Comparison of ENCODE assay signal across 16 cellular contexts in the genomic region with DNA sequence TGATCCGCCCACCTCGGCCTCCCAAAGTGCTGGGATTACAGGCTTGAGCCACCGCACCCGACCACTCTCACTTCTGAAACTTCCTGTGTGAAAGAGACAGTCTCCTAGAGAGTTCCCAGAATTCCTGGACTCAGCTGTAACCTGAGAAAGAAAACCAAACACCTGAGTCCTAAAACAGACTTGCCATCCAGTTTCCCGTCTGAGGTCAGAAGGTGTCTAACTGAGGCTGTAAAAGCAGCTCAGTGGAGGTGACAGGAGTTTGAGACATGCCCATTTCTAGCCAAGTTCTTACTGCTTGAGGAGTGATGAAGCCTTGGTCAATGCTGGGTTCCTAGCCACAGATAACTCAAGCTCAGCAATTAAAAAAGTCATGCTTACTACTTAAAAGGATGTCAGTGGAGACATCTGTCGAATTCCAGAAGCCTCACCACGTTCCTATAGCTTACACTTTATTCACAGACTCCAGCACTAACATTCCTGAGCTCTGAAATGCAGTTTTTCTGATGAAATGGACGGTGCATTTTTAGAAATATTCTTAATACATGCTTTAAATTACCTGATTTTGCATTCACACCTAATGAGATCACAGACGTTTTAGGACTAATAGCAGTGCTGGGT. TPM values are rescaled to one million over a fixed set of nuclear protein-coding genes. Genes with fewer than 3 reads are reported as not detected.
DNase-seq lines count a peak whose midpoint lies in the region; ATAC-seq, FAIRE-seq and TF ChIP-seq lines count a peak whose summit lies in the region.
"Had no signal": no experiment of that assay in that cellular context is flagged by ENCODE, and none has a peak within 500 bp of the region (broad histone marks: within the 10 kb centered on the region; RNA-seq: fewer than 3 reads in every experiment).

No MANE protein-coding gene starts in this region.

- POLR2A ChIA-PET in HEK293 (lab: Yijun Ruan, JAX) (interaction anchor here (0.8 to 1.8 kb wide), 3 partner anchors 12 to 118 kb away, joined by 3 to 4 read pairs (median 3); no protein-coding TSS in a partner anchor), RWPE1 (lab: Yijun Ruan, JAX; ENCODE audit: low non-redundant PET) (no interaction called here)

- H3K4me1 ChIP-seq in HEK293 (ENCODE audit: control insufficient read depth, insufficient read depth, low read length), result 0 out of 2 replicates have a peak, but pooled peaks cover 6% of the 10 kb centered on the region
- peaks cover under 1 to 2% of the 10 kb centered on the region in 2 donors for H3K4me1 ChIP-seq in kidney (ENCODE audit: control insufficient read depth in 1 of 2, insufficient read depth in 1 of 2, low read depth in 1 of 2, low read length in 2 of 2)

- intact Hi-C loops in kidney (cut with DNase I), result no loop called here

- ATAC-seq in stimulated activated effector memory CD8-positive, alpha-beta T cell treated with anti-CD3 and anti-CD28 coated beads, Interleukin-12 subunit alpha, Interleukin-12 subunit beta, amount 100 ng/mL, for 72 hours, result no peak
- no peak for ATAC-seq in GM19023 (IDR thresholded peaks at IDR 0.05; ENCODE audit: unreplicated experiment)

- peaks cover 11 to 57% of the 10 kb centered on the region in 2 experiments for H3K36me3 ChIP-seq in HEK293 (ENCODE audit: control insufficient read depth in 2 of 2, insufficient read depth in 1 of 2, low read length in 2 of 2)
- peaks cover 0 to 12% of the 10 kb centered on the region in 2 donors for H3K36me3 ChIP-seq in kidney (ENCODE audit: control insufficient read depth in 1 of 2, insufficient read depth in 2 of 2, low read length in 2 of 2)

- H3K27ac ChIP-seq in HEK293 (ENCODE audit: extremely low read depth, low read depth, low read length), result no peak overlapping the region
- H3K27ac ChIP-seq in RWPE1, result peak overlapping the region; percentile 32
- no peak overlapping the region for H3K27ac ChIP-seq in kidney (ENCODE audit: low read depth in 2 of 2, low read length in 2 of 2)
- H3K27ac ChIP-seq: PC-9 had no signal

- no peak for DNase-seq in RWPE1 (ENCODE audit: low spot score)
- DNase-seq in kidney, result peak; percentile 17
- DNase-seq in stimulated activated effector memory CD8-positive, alpha-beta T cell treated with anti-CD3 and anti-CD28 coated beads, Interleukin-12 subunit alpha, Interleukin-12 subunit beta, amount 100 ng/mL, for 72 hours (ENCODE audit: low spot score in 2 of 2), result no peak
- no peak for DNase-seq in activated CD4-positive, alpha-beta T cell treated with anti-CD3 and anti-CD28 coated beads for 1 hour
- no peak for DNase-seq in NCI-H2107 treated with DMSO at 0.1 percent for 48 hours (lab: John Stamatoyannopoulos, UW; ENCODE audit: unreplicated experiment)
- DNase-seq: CD4-positive, alpha-beta memory T cell; GOT3; NCI-H1092 treated with DMSO at 0.1 percent for 48 hours; NCI-H1694; NCI-H2107; NCI-H345; NCI-H774; PC-9 had no signal

- H3K4me3 ChIP-seq in HEK293 (ENCODE audit: low read depth, low read length) (no peak overlapping the region), kidney (ENCODE audit: low read length in 2 of 2) (no peak overlapping the region)
- H3K4me3 ChIP-seq: PC-9 had no signal

- peak overlapping the region; percentile 85 for H3K27ac Mint-ChIP-seq in stimulated activated effector memory CD8-positive, alpha-beta T cell treated with anti-CD3 and anti-CD28 coated beads, Interleukin-12 subunit alpha, Interleukin-12 subunit beta, amount 100 ng/mL, for 72 hours

- H3K4me1 Mint-ChIP-seq in stimulated activated effector memory CD8-positive, alpha-beta T cell treated with anti-CD3 and anti-CD28 coated beads, Interleukin-12 subunit alpha, Interleukin-12 subunit beta, amount 100 ng/mL, for 72 hours, result peaks cover 21% of the 10 kb centered on the region

- no peak overlapping the region for H3K4me3 Mint-ChIP-seq in stimulated activated effector memory CD8-positive, alpha-beta T cell treated with anti-CD3 and anti-CD28 coated beads, Interleukin-12 subunit alpha, Interleukin-12 subunit beta, amount 100 ng/mL, for 72 hours
- H3K4me3 Mint-ChIP-seq: CD4-positive, alpha-beta memory T cell had no signal

- no peaks in the 10 kb centered on the region for H3K9me3 Mint-ChIP-seq in stimulated activated effector memory CD8-positive, alpha-beta T cell treated with anti-CD3 and anti-CD28 coated beads, Interleukin-12 subunit alpha, Interleukin-12 subunit beta, amount 100 ng/mL, for 72 hours
- H3K9me3 Mint-ChIP-seq: CD4-positive, alpha-beta memory T cell had no signal

- H3K9ac ChIP-seq in kidney (ENCODE audit: low read length in 2 of 2), result no peak overlapping the region

- no peak for TF ChIP-seq CTCF in HEK293 (tag by site-specific recombination; IDR thresholded peaks at IDR 0.05)
- no peak for TF ChIP-seq CTCF in RWPE1 (conservative IDR thresholded peaks at IDR 0.05; ENCODE audit: low read depth)
- TF ChIP-seq CTCF in kidney (IDR thresholded peaks at IDR 0.05; ENCODE audit: borderline replicate concordance, extremely low read depth, insufficient read depth), result no peak

- CTCF ChIA-PET in HEK293 (lab: Yijun Ruan, JAX), result interaction anchor here (0.6 to 1.6 kb wide), 4 partner anchors 62 to 344 kb away, joined by 3 to 9 read pairs (median 4); no protein-coding TSS in a partner anchor
- CTCF ChIA-PET in RWPE1 (lab: Yijun Ruan, JAX), result interaction anchor here (0.7 kb wide), 1 partner anchor 40 kb away, joined by 3 read pairs; no protein-coding TSS in a partner anchor

- H3K36me3 Mint-ChIP-seq in stimulated activated effector memory CD8-positive, alpha-beta T cell treated with anti-CD3 and anti-CD28 coated beads, Interleukin-12 subunit alpha, Interleukin-12 subunit beta, amount 100 ng/mL, for 72 hours, result peaks cover 45% of the 10 kb centered on the region

- H3K9me3 ChIP-seq in HEK293 (ENCODE audit: control insufficient read depth, insufficient read depth, low read depth, low read length) (no peaks in the 10 kb centered on the region), kidney (ENCODE audit: control insufficient read depth in 1 of 2, low read length in 2 of 2) (no peaks in the 10 kb centered on the region)

- FAIRE-seq in kidney (lab: Jason Lieb, UNC), result no peak

TF ChIP-seq in HEK293, 187 proteins besides CTCF, POLR2A, EP300 and RAD21:
- TF ChIP-seq, protein P1, sequence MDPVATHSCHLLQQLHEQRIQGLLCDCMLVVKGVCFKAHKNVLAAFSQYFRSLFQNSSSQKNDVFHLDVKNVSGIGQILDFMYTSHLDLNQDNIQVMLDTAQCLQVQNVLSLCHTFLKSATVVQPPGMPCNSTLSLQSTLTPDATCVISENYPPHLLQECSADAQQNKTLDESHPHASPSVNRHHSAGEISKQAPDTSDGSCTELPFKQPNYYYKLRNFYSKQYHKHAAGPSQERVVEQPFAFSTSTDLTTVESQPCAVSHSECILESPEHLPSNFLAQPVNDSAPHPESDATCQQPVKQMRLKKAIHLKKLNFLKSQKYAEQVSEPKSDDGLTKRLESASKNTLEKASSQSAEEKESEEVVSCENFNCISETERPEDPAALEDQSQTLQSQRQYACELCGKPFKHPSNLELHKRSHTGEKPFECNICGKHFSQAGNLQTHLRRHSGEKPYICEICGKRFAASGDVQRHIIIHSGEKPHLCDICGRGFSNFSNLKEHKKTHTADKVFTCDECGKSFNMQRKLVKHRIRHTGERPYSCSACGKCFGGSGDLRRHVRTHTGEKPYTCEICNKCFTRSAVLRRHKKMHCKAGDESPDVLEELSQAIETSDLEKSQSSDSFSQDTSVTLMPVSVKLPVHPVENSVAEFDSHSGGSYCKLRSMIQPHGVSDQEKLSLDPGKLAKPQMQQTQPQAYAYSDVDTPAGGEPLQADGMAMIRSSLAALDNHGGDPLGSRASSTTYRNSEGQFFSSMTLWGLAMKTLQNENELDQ (tag by site-specific recombination; IDR thresholded peaks at IDR 0.05; ENCODE audit: low read depth), result no peak
- TF ChIP-seq ZNF175 (tag by site-specific recombination; IDR thresholded peaks at IDR 0.05) (no peak), ZNF785 (tag by site-specific recombination; IDR thresholded peaks at IDR 0.05) (no peak), ZFHX2 (tag by site-specific recombination; conservative IDR thresholded peaks at IDR 0.05) (0 out of 2 replicates have a peak, but pooled peaks have one; percentile 7), ZNF335 (tag by site-specific recombination; conservative IDR thresholded peaks at IDR 0.05) (0 out of 2 replicates have a peak, but pooled peaks have one; percentile 29), ZSCAN23 (tag by site-specific recombination; IDR thresholded peaks at IDR 0.05) (no peak), KLF7 (tag by site-specific recombination; IDR thresholded peaks at IDR 0.05; ENCODE audit: borderline replicate concordance) (no peak), ZNF391 (tag by site-specific recombination; IDR thresholded peaks at IDR 0.05; ENCODE audit: borderline replicate concordance, low read depth) (no peak), RBAK (tag by site-specific recombination; IDR thresholded peaks at IDR 0.05) (no peak), ZNF837 (tag by site-specific recombination; IDR thresholded peaks at IDR 0.05) (no peak)

RNA-seq across cellular contexts. Expression of a gene that starts 6.1 kb away (rescaled TPM):
- total RNA-seq in kidney, result 39.6 TPM
- 189 TPM for polyA plus RNA-seq in kidney (ENCODE audit: insufficient read depth, low read depth, low replicate concordance)

RNA-seq across cellular contexts. Expression of a gene that starts 41.3 kb away (rescaled TPM):
- 0.47 TPM for total RNA-seq in kidney
- 4.0 TPM for polyA plus RNA-seq in kidney (ENCODE audit: insufficient read depth, low read depth, low replicate concordance)
- total RNA-seq: CD4-positive, alpha-beta memory T cell; PC-9; SK-MEL-5 had no signal
- polyA plus RNA-seq: CD4-positive, alpha-beta memory T cell had no signal
